ENCODE assay signal across 15 cellular contexts in the genomic region with DNA sequence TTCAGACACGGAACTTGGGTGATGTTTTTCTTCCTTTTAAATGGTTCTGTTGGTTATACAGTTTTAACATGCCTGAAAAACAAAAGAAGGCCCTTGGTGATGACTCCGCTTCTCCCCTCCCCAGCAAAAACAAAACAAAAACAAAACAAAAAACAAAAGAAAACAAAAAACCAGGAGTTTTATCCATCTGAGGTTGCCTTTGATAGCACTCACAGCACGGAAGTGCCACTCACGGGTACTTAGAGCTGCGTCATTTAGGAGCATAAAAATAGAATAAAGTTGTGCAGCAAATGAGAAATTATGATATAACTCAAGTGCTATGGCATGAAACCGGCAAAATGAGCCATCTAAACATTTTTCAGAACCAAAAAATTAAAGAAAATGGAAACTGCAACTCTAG. TPM values are rescaled to one million over a fixed set of nuclear protein-coding genes. Genes with fewer than 3 reads are reported as not detected.
A peak's percentile ranks its signal among the peaks of the same experiment; 100 is the strongest.
DNase-seq lines count a peak whose midpoint lies in the region; ATAC-seq and TF ChIP-seq lines count a peak whose summit lies in the region.
"Had no signal": no experiment of that assay in that cellular context is flagged by ENCODE, and none has a peak within 500 bp of the region (broad histone marks: within the 10 kb centered on the region; RNA-seq: fewer than 3 reads in every experiment).

No MANE protein-coding gene starts in this region.

- no peak for TF ChIP-seq CTCF in coronary artery (IDR thresholded peaks at IDR 0.05)
- no peak for TF ChIP-seq CTCF in mesothelial cell of epicardium (IDR thresholded peaks at IDR 0.05; ENCODE audit: unreplicated experiment)
- TF ChIP-seq CTCF in thoracic aorta (IDR thresholded peaks at IDR 0.05): no peak

- H3K9me3 Mint-ChIP-seq in mesothelial cell of epicardium: no peaks in the 10 kb centered on the region
- H3K9me3 Mint-ChIP-seq in activated CD4-positive, alpha-beta T cell treated with anti-CD3 and anti-CD28 coated beads, Interleukin-2, amount 10 ng/mL, durations not matched to agents 24 days and 14 days: no peaks in the 10 kb centered on the region

- peaks cover 43% of the 10 kb centered on the region for H3K4me1 ChIP-seq in SJSA1 (replicated peaks)
- H3K4me1 ChIP-seq in thoracic aorta (ENCODE audit: control insufficient read depth in 1 of 2, low read depth in 2 of 2): peaks cover 8 to 64% of the 10 kb centered on the region in 2 donors

- H3K27me3 Mint-ChIP-seq in mesothelial cell of epicardium (ENCODE audit: low read depth): no peaks in the 10 kb centered on the region
- no peaks in the 10 kb centered on the region for H3K27me3 Mint-ChIP-seq in activated CD4-positive, alpha-beta T cell treated with anti-CD3 and anti-CD28 coated beads, Interleukin-2, amount 10 ng/mL, durations not matched to agents 24 days and 14 days
- H3K27me3 Mint-ChIP-seq: activated naive CD8-positive, alpha-beta T cell had no signal

- H3K4me1 Mint-ChIP-seq in mesothelial cell of epicardium: peaks cover 57% of the 10 kb centered on the region
- peaks cover 11% of the 10 kb centered on the region for H3K4me1 Mint-ChIP-seq in activated CD4-positive, alpha-beta T cell treated with anti-CD3 and anti-CD28 coated beads, Interleukin-2, amount 10 ng/mL, durations not matched to agents 24 days and 14 days

- no peak overlapping the region for H3K4me3 Mint-ChIP-seq in mesothelial cell of epicardium
- no peak overlapping the region for H3K4me3 Mint-ChIP-seq in activated CD4-positive, alpha-beta T cell treated with anti-CD3 and anti-CD28 coated beads, Interleukin-2, amount 10 ng/mL, durations not matched to agents 24 days and 14 days
- H3K4me3 Mint-ChIP-seq: activated naive CD8-positive, alpha-beta T cell had no signal

- no peak overlapping the region for H3K4me3 ChIP-seq in SJSA1
- no peak overlapping the region for H3K4me3 ChIP-seq in coronary artery
- peak overlapping the region; percentile 24 for H3K4me3 ChIP-seq in thoracic aorta
- H3K4me3 ChIP-seq: esophagus squamous epithelium had no signal

- H3K36me3 Mint-ChIP-seq in mesothelial cell of epicardium: peaks cover 6% of the 10 kb centered on the region
- no peaks in the 10 kb centered on the region for H3K36me3 Mint-ChIP-seq in activated CD4-positive, alpha-beta T cell treated with anti-CD3 and anti-CD28 coated beads, Interleukin-2, amount 10 ng/mL, durations not matched to agents 24 days and 14 days (ENCODE audit: low read depth)

- ATAC-seq in thoracic aorta (ENCODE audit: insufficient number of reproducible peaks, low FRiP score, low read depth): no peak
- no peak for ATAC-seq in left lobe of liver

- intact Hi-C loops in activated CD4-positive, alpha-beta T cell treated with anti-CD3 and anti-CD28 coated beads, Interleukin-2, amount 10 ng/mL, durations not matched to agents 24 days and 14 days (cut with micrococcal nuclease): no loop called here

- H3K27ac Mint-ChIP-seq in mesothelial cell of epicardium: peak overlapping the region; percentile 86
- H3K27ac Mint-ChIP-seq in activated CD4-positive, alpha-beta T cell treated with anti-CD3 and anti-CD28 coated beads, Interleukin-2, amount 10 ng/mL, durations not matched to agents 24 days and 14 days: no peak overlapping the region
- H3K27ac Mint-ChIP-seq: activated naive CD8-positive, alpha-beta T cell had no signal

- no peaks in the 10 kb centered on the region for H3K27me3 ChIP-seq in SJSA1 (replicated peaks)
- no peaks in the 10 kb centered on the region for H3K27me3 ChIP-seq in thoracic aorta (replicated peaks; ENCODE audit: insufficient read depth)
- H3K27me3 ChIP-seq: esophagus squamous epithelium had no signal

- H3K27ac ChIP-seq in SJSA1 (peak overlapping the region; percentile 89), coronary artery (peak overlapping the region; percentile 68 to 72), thoracic aorta (peak overlapping the region; percentile 52 to 58)
- H3K27ac ChIP-seq: C4-2B, VCaP had no signal

- DNase-seq in SJSA1 (ENCODE audit: low read depth in 1 of 2, low spot score in 2 of 2): no peak
- no peak for DNase-seq in coronary artery (ENCODE audit: low spot score)
- DNase-seq in mesothelial cell of epicardium (ENCODE audit: low spot score in 2 of 2, unreplicated experiment in 2 of 2): no peak
- DNase-seq in thoracic aorta (ENCODE audit: low spot score): no peak
- no peak for DNase-seq in NCI-H526 (lab: John Stamatoyannopoulos, UW)
- DNase-seq in activated CD4-positive, alpha-beta T cell treated with anti-CD3 and anti-CD28 coated beads, Interleukin-2, amount 10 ng/mL, durations not matched to agents 24 days and 14 days: no peak
- no peak for DNase-seq in left lobe of liver (ENCODE audit: low spot score)
- DNase-seq: esophagus squamous epithelium, mammary epithelial cell, NCI-H1436 treated with DMSO at 0.1 percent for 48 hours, NCI-H510A, occipital lobe had no signal

- H3K9me3 ChIP-seq in SJSA1 (replicated peaks) (no peaks in the 10 kb centered on the region), thoracic aorta (no peaks in the 10 kb centered on the region)
- H3K9me3 ChIP-seq: esophagus squamous epithelium had no signal

- peaks cover 8% of the 10 kb centered on the region for H3K36me3 ChIP-seq in SJSA1
- H3K36me3 ChIP-seq in thoracic aorta: no peaks in the 10 kb centered on the region
- H3K36me3 ChIP-seq: esophagus squamous epithelium had no signal

RNA-seq across cellular contexts. Expression of gene ZEB2, which starts 57.7 kb away (rescaled TPM):
- total RNA-seq in SJSA1 (2014; rRNA removed; shearing (Covaris generic)): 40.0 and 48.0 TPM in 2 replicates
- total RNA-seq in mesothelial cell of epicardium (105 to 111 TPM (median 110 TPM) in 3 replicates), thoracic aorta (100 to 1,000 TPM; 122 to 190 TPM), left lobe of liver (19.3 TPM)
- total RNA-seq in activated CD4-positive, alpha-beta T cell treated with anti-CD3 and anti-CD28 coated beads, Interleukin-2, amount 10 ng/mL, durations not matched to agents 24 days and 14 days: 15.2 and 15.8 TPM in 2 replicates
